In the genomic region with DNA sequence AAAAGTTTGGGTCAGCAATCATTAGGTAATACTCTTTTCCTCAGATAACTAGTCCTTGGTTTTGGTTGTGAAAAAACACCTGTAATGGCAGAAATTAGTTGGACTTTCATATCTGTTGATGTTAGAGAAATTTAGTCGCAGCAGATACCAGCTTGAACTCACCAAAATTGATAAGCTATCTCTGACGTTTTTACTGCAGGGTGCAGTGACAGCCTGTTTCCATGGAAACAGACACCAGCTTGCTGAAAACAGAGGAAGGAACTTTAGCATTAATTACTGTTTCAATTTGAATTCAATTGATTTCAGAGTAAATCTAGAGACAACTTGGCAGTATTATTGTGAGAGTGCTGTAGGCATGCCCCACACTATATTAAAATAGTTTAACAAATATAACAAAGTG, we compare ENCODE assay signal across 15 cellular contexts.
DNase-seq lines count a peak whose midpoint lies in the region; ATAC-seq and TF ChIP-seq lines count a peak whose summit lies in the region.
"Had no signal": no experiment of that assay in that cellular context is flagged by ENCODE, and none has a peak within 500 bp of the region (broad histone marks: within the 10 kb centered on the region; RNA-seq: fewer than 3 reads in every experiment).

No MANE protein-coding gene starts in this region.

- H3K27me3 Mint-ChIP-seq in CD4-positive, alpha-beta T cell, result no peaks in the 10 kb centered on the region
- H3K27me3 Mint-ChIP-seq in nephron progenitor cell (ENCODE audit: low read depth, poor library complexity), result no peaks in the 10 kb centered on the region

- no peak overlapping the region for H3K27ac ChIP-seq in CD4-positive, alpha-beta T cell (ENCODE audit: low read depth, low read length)
- no peak overlapping the region for H3K27ac ChIP-seq in mesendoderm (ENCODE audit: low read depth, low read length)
- H3K27ac ChIP-seq: BLaER1 treated with 17β-estradiol and CSF1 and Interleukin-3, amounts not matched to agents 10 nM and 100 nM had no signal

- intact Hi-C loops in CD4-positive, alpha-beta T cell (cut with DNase I, micrococcal nuclease), result no loop called here

- no peak overlapping the region for H3K56ac ChIP-seq in mesendoderm (ENCODE audit: low read length)

- H3K27ac Mint-ChIP-seq in CD4-positive, alpha-beta T cell, result peak overlapping the region; percentile 42
- H3K27ac Mint-ChIP-seq in nephron progenitor cell, result no peak overlapping the region

- ATAC-seq in CD4-positive, alpha-beta T cell (ENCODE audit: poor library complexity), result peak; percentile 52
- ATAC-seq in HG03354 (IDR thresholded peaks at IDR 0.05; ENCODE audit: poor library complexity, severe bottlenecking, unreplicated experiment), result peak; percentile 45
- ATAC-seq in HG03095 (IDR thresholded peaks at IDR 0.05; ENCODE audit: unreplicated experiment), result no peak
- no peak for ATAC-seq in HG03457 (IDR thresholded peaks at IDR 0.05; ENCODE audit: unreplicated experiment)

- no peak overlapping the region for H3K18ac ChIP-seq in mesendoderm (ENCODE audit: low read length)

- no peak overlapping the region for H3K23ac ChIP-seq in mesendoderm (ENCODE audit: low read length)

- H4K5ac ChIP-seq in mesendoderm (ENCODE audit: low read length), result no peak overlapping the region

- no peak overlapping the region for H3K4me3 ChIP-seq in mesendoderm (ENCODE audit: low read length)
- H3K4me3 ChIP-seq: BLaER1 treated with 17β-estradiol and CSF1 and Interleukin-3, amounts not matched to agents 10 nM and 100 nM; HAP-1 had no signal

- no peaks in the 10 kb centered on the region for H3K4me1 ChIP-seq in mesendoderm (ENCODE audit: control insufficient read depth, low read depth, low read length)
- H3K4me1 ChIP-seq: BLaER1 treated with 17β-estradiol and CSF1 and Interleukin-3, amounts not matched to agents 10 nM and 100 nM; HAP-1 had no signal

- no peak overlapping the region for H3K4me3 Mint-ChIP-seq in CD4-positive, alpha-beta T cell
- H3K4me3 Mint-ChIP-seq in nephron progenitor cell, result no peak overlapping the region

- POLR2A ChIA-PET in CD4-positive, alpha-beta T cell (lab: Charles Lee), result no interaction called here

- no peaks in the 10 kb centered on the region for H3K27me3 ChIP-seq in CD4-positive, alpha-beta T cell (ENCODE audit: control insufficient read depth, insufficient read depth, low read length)
- H3K27me3 ChIP-seq in mesendoderm (ENCODE audit: insufficient read depth, low read length, poor library complexity), result no peaks in the 10 kb centered on the region

- no peaks in the 10 kb centered on the region for H3K36me3 Mint-ChIP-seq in CD4-positive, alpha-beta T cell (ENCODE audit: low read depth)
- no peaks in the 10 kb centered on the region for H3K36me3 Mint-ChIP-seq in nephron progenitor cell (ENCODE audit: low read depth)

- no peaks in the 10 kb centered on the region for H3K36me3 ChIP-seq in mesendoderm (ENCODE audit: control insufficient read depth, insufficient read depth, low read length)
- H3K36me3 ChIP-seq: BLaER1 treated with 17β-estradiol and CSF1 and Interleukin-3, amounts not matched to agents 10 nM and 100 nM; HAP-1 had no signal

- H3K9me3 Mint-ChIP-seq in CD4-positive, alpha-beta T cell, result peaks cover 2% of the 10 kb centered on the region
- H3K9me3 Mint-ChIP-seq in nephron progenitor cell, result peaks cover 7% of the 10 kb centered on the region

- H3K4ac ChIP-seq in mesendoderm (ENCODE audit: low read depth, low read length), result no peak overlapping the region

- peaks cover 15% of the 10 kb centered on the region for H3K4me1 Mint-ChIP-seq in CD4-positive, alpha-beta T cell (ENCODE audit: low read depth)
- no peaks in the 10 kb centered on the region for H3K4me1 Mint-ChIP-seq in nephron progenitor cell

- CTCF ChIA-PET in CD4-positive, alpha-beta T cell (lab: Charles Lee), result no interaction called here

- no peak overlapping the region for H2AK5ac ChIP-seq in mesendoderm (ENCODE audit: low read length)

- H3K4me2 ChIP-seq in mesendoderm (ENCODE audit: low read length), result no peak overlapping the region
- H3K4me2 ChIP-seq: BLaER1 treated with 17β-estradiol and CSF1 and Interleukin-3, amounts not matched to agents 10 nM and 100 nM had no signal

- H2BK120ac ChIP-seq in mesendoderm (ENCODE audit: low read depth, low read length), result no peak overlapping the region

- DNase-seq in CD4-positive, alpha-beta T cell, result peak in 1 of 10 experiments; percentile 5
- DNase-seq in central memory CD4-positive, alpha-beta T cell, result peak; percentile 54
- DNase-seq in mesendoderm, result peak; percentile 83
- DNase-seq in nephron progenitor cell, result no peak
- DNase-seq: Calu3, Kasumi-1, NCI-H1105 treated with DMSO at 0.1 percent for 48 hours, NCI-H187, NCI-H510A, SHP77 treated with DMSO at 0.1 percent for 48 hours had no signal

- no peak overlapping the region for H2BK15ac ChIP-seq in mesendoderm (replicated peaks; ENCODE audit: low read depth)

- H3K9me3 ChIP-seq in CD4-positive, alpha-beta T cell (ENCODE audit: control insufficient read depth, low read length), result no peaks in the 10 kb centered on the region
- H3K9me3 ChIP-seq: HAP-1 had no signal

- H3K9ac ChIP-seq in mesendoderm (ENCODE audit: low read length), result no peak overlapping the region
- H3K9ac ChIP-seq: BLaER1 treated with 17β-estradiol and CSF1 and Interleukin-3, amounts not matched to agents 10 nM and 100 nM had no signal

- no peak overlapping the region for H4K8ac ChIP-seq in mesendoderm (ENCODE audit: low read depth, low read length)

- TF ChIP-seq CTCF in CD4-positive, alpha-beta T cell (IDR thresholded peaks at IDR 0.05), result no peak
- no peak for TF ChIP-seq CTCF in nephron progenitor cell (IDR thresholded peaks at IDR 0.05)

- WGBS in mesendoderm (ENCODE audit: extremely low coverage, insufficient coverage, low lambda C conversion rate), result no CpG with 5 or more reads among the region's 2 CpGs

- no peaks in the 10 kb centered on the region for H3K79me1 ChIP-seq in mesendoderm (ENCODE audit: low read length)

- H3K79me2 ChIP-seq in mesendoderm (ENCODE audit: control insufficient read depth, insufficient read depth, low read length), result no peaks in the 10 kb centered on the region

- H2BK5ac ChIP-seq in mesendoderm (ENCODE audit: low read length), result no peak overlapping the region

Comparison
In these comparisons a context has a peak if more than half of its experiments do, and no peak if none do; other contexts are left out.
1. ATAC-seq: peak in CD4-positive, alpha-beta T cell (single experiment) and HG03354 (single experiment); none in HG03095 (single experiment) and HG03457 (single experiment).